Comparison of ENCODE assay signal across 10 cellular contexts in genomic region chr5:143206194-143207053, GRCh38.
DNase-seq lines count a peak whose midpoint lies in the region; ATAC-seq and TF ChIP-seq lines count a peak whose summit lies in the region.
"Had no signal": no experiment of that assay in that cellular context is flagged by ENCODE, and none has a peak within 500 bp of the region (broad histone marks: within the 10 kb centered on the region; RNA-seq: fewer than 3 reads in every experiment).

No MANE protein-coding gene starts in this region.

- no peaks in the 10 kb centered on the region for H3K9me3 Mint-ChIP-seq in glutamatergic neuron (ENCODE audit: unreplicated experiment)

- H3K36me3 Mint-ChIP-seq in glutamatergic neuron (ENCODE audit: unreplicated experiment): peaks cover 5% of the 10 kb centered on the region

- ATAC-seq in GM18502 (IDR thresholded peaks at IDR 0.05; ENCODE audit: poor library complexity, unreplicated experiment) (peak; percentile 61), GM19463 (IDR thresholded peaks at IDR 0.05; ENCODE audit: unreplicated experiment) (peak; percentile 55), HG03342 (IDR thresholded peaks at IDR 0.05; ENCODE audit: unreplicated experiment) (peak; percentile 39)
- ATAC-seq: gastroesophageal sphincter had no signal

- no peak for DNase-seq in glutamatergic neuron
- DNase-seq in NCI-H526 (lab: John Stamatoyannopoulos, UW): no peak
- no peak for DNase-seq in islet precursor cell
- no peak for DNase-seq in GF-D8 (lab: John Stamatoyannopoulos, UW)
- no peak for DNase-seq in NCI-H226
- DNase-seq: T1000 had no signal

- peak overlapping the region; percentile 26 for H3K4me3 Mint-ChIP-seq in glutamatergic neuron (ENCODE audit: unreplicated experiment)

- H3K4me1 Mint-ChIP-seq in glutamatergic neuron (ENCODE audit: low read depth, unreplicated experiment): peaks cover 11% of the 10 kb centered on the region

- no peak for TF ChIP-seq CTCF in glutamatergic neuron (IDR thresholded peaks at IDR 0.05; ENCODE audit: partially characterized antibody, unreplicated experiment)

- peaks cover 4% of the 10 kb centered on the region for H3K27me3 Mint-ChIP-seq in glutamatergic neuron (ENCODE audit: unreplicated experiment)

- no peak overlapping the region for H3K27ac Mint-ChIP-seq in glutamatergic neuron (ENCODE audit: unreplicated experiment)
